In genomic region chr17:37824534-37825485, GRCh38 we compare ENCODE assay signal across 9 cellular contexts.
DNase-seq lines count a peak whose midpoint lies in the region; ATAC-seq and TF ChIP-seq lines count a peak whose summit lies in the region.
"Had no signal": no experiment of that assay in that cellular context is flagged by ENCODE, and none has a peak within 500 bp of the region (broad histone marks: within the 10 kb centered on the region; RNA-seq: fewer than 3 reads in every experiment).

No MANE protein-coding gene starts in this region.

- DNase-seq in Kasumi-1 (lab: John Stamatoyannopoulos, UW) (peak; percentile 21 to 41), omental fat pad (ENCODE audit: low spot score) (no peak), NCI-H2171 treated with DMSO at 0.1 percent for 48 hours (lab: John Stamatoyannopoulos, UW) (no peak), RPMI8226 (no peak)
- DNase-seq in stimulated activated CD4-positive, alpha-beta T cell treated with anti-CD3 and anti-CD28 coated beads, Interleukin-2, amount 100 ng/mL, for 24 hours = no peak
- DNase-seq: NCI-H69 had no signal

- no peaks in the 10 kb centered on the region for H3K27me3 Mint-ChIP-seq in dendritic cell treated with granulocyte-macrophage colony-stimulating factor and Interleukin-4, amounts not matched to agents 40 ng/mL and 50 ng/mL, for 4 days

- no peak overlapping the region for H3K4me3 Mint-ChIP-seq in dendritic cell treated with granulocyte-macrophage colony-stimulating factor and Interleukin-4, amounts not matched to agents 40 ng/mL and 50 ng/mL, for 4 days

- intact Hi-C loops in dendritic cell treated with granulocyte-macrophage colony-stimulating factor and Interleukin-4, amounts not matched to agents 40 ng/mL and 50 ng/mL, for 4 days (cut with micrococcal nuclease) = no loop called here

- no peaks in the 10 kb centered on the region for H3K9me3 Mint-ChIP-seq in dendritic cell treated with granulocyte-macrophage colony-stimulating factor and Interleukin-4, amounts not matched to agents 40 ng/mL and 50 ng/mL, for 4 days

- H3K4me1 Mint-ChIP-seq in dendritic cell treated with granulocyte-macrophage colony-stimulating factor and Interleukin-4, amounts not matched to agents 40 ng/mL and 50 ng/mL, for 4 days (ENCODE audit: low read depth) = peaks cover 65% of the 10 kb centered on the region

- TF ChIP-seq CTCF in omental fat pad (IDR thresholded peaks at IDR 0.05) = no peak

- H3K36me3 Mint-ChIP-seq in dendritic cell treated with granulocyte-macrophage colony-stimulating factor and Interleukin-4, amounts not matched to agents 40 ng/mL and 50 ng/mL, for 4 days (ENCODE audit: low read depth) = no peaks in the 10 kb centered on the region

- peak overlapping the region; percentile 81 for H3K27ac Mint-ChIP-seq in dendritic cell treated with granulocyte-macrophage colony-stimulating factor and Interleukin-4, amounts not matched to agents 40 ng/mL and 50 ng/mL, for 4 days

- peak; percentile 54 for ATAC-seq in GM18909 (IDR thresholded peaks at IDR 0.05; ENCODE audit: poor library complexity, unreplicated experiment)
- ATAC-seq in omental fat pad (ENCODE audit: low FRiP score) = peak; percentile 66
- ATAC-seq in GM21526 (IDR thresholded peaks at IDR 0.05; ENCODE audit: low FRiP score, unreplicated experiment) = no peak

Comparison
In these comparisons a context has a peak if more than half of its experiments do, and no peak if none do; other contexts are left out.
1. DNase-seq: peak in Kasumi-1 (2 of 2); none in omental fat pad (single experiment), NCI-H2171 treated with DMSO at 0.1 percent for 48 hours (single experiment), stimulated activated CD4-positive, alpha-beta T cell treated with anti-CD3 and anti-CD28 coated beads, Interleukin-2, amount 100 ng/mL, for 24 hours (0 of 2) and RPMI8226 (single experiment).